8 cellular contexts compared by ENCODE assay signal in the genomic region with DNA sequence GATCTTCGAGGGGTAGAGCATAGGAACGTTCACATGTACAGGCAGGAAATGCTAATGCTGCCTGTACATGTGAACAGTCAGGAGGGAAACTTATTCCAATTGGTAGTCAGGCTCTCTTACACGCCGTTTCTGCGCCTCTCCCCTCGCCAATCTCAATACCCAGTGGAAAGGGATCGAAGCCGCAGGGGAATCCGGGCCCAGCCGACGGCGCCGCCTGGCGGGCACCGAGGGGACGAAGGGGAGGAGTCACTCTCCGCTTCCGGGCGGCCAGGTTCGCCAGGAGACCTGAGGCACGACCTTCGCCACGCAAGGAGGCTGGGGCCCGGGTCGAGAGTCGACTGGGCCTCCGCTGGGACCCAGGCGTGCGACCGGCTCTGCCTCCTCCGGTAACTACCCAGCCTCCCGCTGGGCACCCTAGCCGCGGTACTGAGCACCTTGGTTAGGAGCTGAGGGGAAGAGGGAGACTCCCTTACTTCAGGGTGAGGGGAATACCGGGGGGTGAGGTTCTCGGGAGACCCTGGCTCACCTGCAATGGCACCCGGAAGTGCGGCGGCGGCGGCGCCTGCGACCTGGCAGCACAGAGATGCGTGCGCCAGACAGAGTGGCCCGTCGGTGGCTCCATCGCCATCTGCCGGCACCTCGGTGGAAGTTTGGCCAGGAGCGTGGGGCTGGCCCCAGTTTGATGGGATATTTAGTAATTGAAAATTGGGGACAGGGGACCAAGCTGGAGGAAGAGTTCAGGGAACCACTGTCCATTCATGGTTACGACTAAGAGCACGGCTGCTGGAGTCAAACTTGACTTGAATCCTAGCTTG. TPM values are rescaled to one million over a fixed set of nuclear protein-coding genes. Genes with fewer than 3 reads are reported as not detected.
A peak's percentile ranks its signal among the peaks of the same experiment; 100 is the strongest.
DNase-seq lines count a peak whose midpoint lies in the region; ATAC-seq and TF ChIP-seq lines count a peak whose summit lies in the region.

A gene (minus strand): TSS at position 557 of the 815 bp plus-strand sequence. CDS start 1,026 bp downstream, outside the sequence.

- BruUV-seq in IMR-90 (replicated peaks; lab: Mats Ljungman, UMichigan) (no TSS peak), PC-3 (replicated peaks; lab: Mats Ljungman, UMichigan) (TSS peak; percentile 73)

- ATAC-seq in GM21526 (IDR thresholded peaks at IDR 0.05; ENCODE audit: low FRiP score, unreplicated experiment) (peak; percentile 80), IMR-90 (ENCODE audit: low read depth) (peak; percentile 97), PC-3 (peak; percentile 98), esophagus mucosa (peak; percentile 90)

- H3K56ac ChIP-seq in IMR-90 (ENCODE audit: extremely low read depth, insufficient read depth, low read length) = peak within 1 kb of the TSS; percentile 83

- peak within 1 kb of the TSS; percentile 89 for H3K4me3 ChIP-seq in IMR-90 (ENCODE audit: insufficient read depth, low read depth, low read length)
- peak within 1 kb of the TSS; percentile 90 for H3K4me3 ChIP-seq in PC-3 (ENCODE audit: low read length)
- H3K4me3 ChIP-seq in muscle layer of duodenum (ENCODE audit: low read depth in 1 of 2, low read length in 2 of 2) = peak within 1 kb of the TSS; percentile 84

- H3K9me3 ChIP-seq in IMR-90 (ENCODE audit: control insufficient read depth, insufficient read depth, low read length) (no peaks in the 10 kb centered on the region), PC-3 (ENCODE audit: low read length) (no peaks in the 10 kb centered on the region), muscle layer of duodenum (ENCODE audit: control insufficient read depth in 1 of 2, low read length in 2 of 2) (no peaks in the 10 kb centered on the region)

- H3K4me1 ChIP-seq in IMR-90 (ENCODE audit: control insufficient read depth, insufficient read depth, low read length) (no peaks in the 10 kb centered on the region), PC-3 (ENCODE audit: insufficient read depth, low read length) (no peaks in the 10 kb centered on the region; the same call in 1 of the 2 replicates), muscle layer of duodenum (ENCODE audit: control insufficient read depth in 1 of 2, insufficient read depth in 2 of 2, low read length in 2 of 2) (peaks cover 0 to 12% of the 10 kb centered on the region in 2 donors)

- H2AK9ac ChIP-seq in IMR-90 (replicated peaks; ENCODE audit: low read depth, low read length, poor library complexity) = peak within 1 kb of the TSS; percentile 97

- H3K14ac ChIP-seq in IMR-90 (replicated peaks; ENCODE audit: low read depth, low read length) = peak within 1 kb of the TSS; percentile 89

- H2BK20ac ChIP-seq in IMR-90 (ENCODE audit: low read depth, low read length) = no peak within 1 kb of the TSS

- H4K91ac ChIP-seq in IMR-90 (ENCODE audit: insufficient read depth, low read depth, low read length) = peak within 1 kb of the TSS; percentile 92

- peak within 1 kb of the TSS; percentile 94 for H3K9ac ChIP-seq in IMR-90 (ENCODE audit: low read depth, low read length)
- H3K9ac ChIP-seq in PC-3 (ENCODE audit: low read length) = peak within 1 kb of the TSS; percentile 99

- peak within 1 kb of the TSS; percentile 96 for H3K27ac Mint-ChIP-seq in activated T-cell treated with anti-CD3 and anti-CD28 coated beads, Interleukin-2, amount 50 U/mL, for 24 hours

- H3K27ac ChIP-seq in IMR-90 (ENCODE audit: insufficient read depth, low read length) (peak within 1 kb of the TSS; percentile 87), PC-3 (ENCODE audit: low read length) (peak within 1 kb of the TSS; percentile 93), muscle layer of duodenum (ENCODE audit: low read length) (peak within 1 kb of the TSS; percentile 93)

- peak within 1 kb of the TSS; percentile 63; the same call in 1 of the 2 replicates for H2BK120ac ChIP-seq in IMR-90 (ENCODE audit: low read depth, low read length)

- H3K9me2 ChIP-seq in PC-3 (replicated peaks; ENCODE audit: low read length) = no peaks in the 10 kb centered on the region

- dilution Hi-C loops in IMR-90 (cut with HindIII; ENCODE audit: low sequenced_read_pairs, unreplicated experiment) = no loop called here

- H4K20me1 ChIP-seq in IMR-90 (ENCODE audit: insufficient read depth, low read length) (no peaks in the 10 kb centered on the region), PC-3 (ENCODE audit: low read length) (no peaks in the 10 kb centered on the region)

- CTCF ChIA-PET in IMR-90 (lab: Yijun Ruan, JAX) (interaction anchor here (0.6 to 1.4 kb wide), 4 partner anchors 11 to 1071 kb away, joined by 3 to 4 read pairs (median 4); a partner anchor contains a TSS), PC-3 (lab: Charles Lee) (interaction anchor here (0.8 to 1.0 kb wide), 2 partner anchors 24 to 197 kb away, joined by 4 read pairs; a partner anchor contains a TSS)

- H3K36me3 Mint-ChIP-seq in activated T-cell treated with anti-CD3 and anti-CD28 coated beads, Interleukin-2, amount 50 U/mL, for 24 hours (ENCODE audit: low read depth) = peaks cover 79% of the 10 kb centered on the region

- H2BK15ac ChIP-seq in IMR-90 (ENCODE audit: low read depth, low read length) = no peak within 1 kb of the TSS

- H2AK5ac ChIP-seq in IMR-90 (ENCODE audit: low read depth, low read length) = peak within 1 kb of the TSS; percentile 40

- peak within 1 kb of the TSS; percentile 89 for H3K23ac ChIP-seq in IMR-90 (ENCODE audit: low read depth, low read length)

- H4K5ac ChIP-seq in IMR-90 (ENCODE audit: low read depth, low read length) = peak within 1 kb of the TSS; percentile 96

- H2AFZ ChIP-seq in IMR-90 (replicated peaks; ENCODE audit: low read length, poor library complexity) (peak within 1 kb of the TSS; percentile 99), PC-3 (ENCODE audit: low read length) (peak within 1 kb of the TSS; percentile 96)

- in situ Hi-C loops in IMR-90 (cut with MboI; ENCODE audit: low sequenced_read_pairs) = loop anchor here (5.0 kb wide), 1 partner anchor 199 kb away; a partner anchor contains a TSS

- POLR2A ChIA-PET in IMR-90 (lab: Charles Lee; ENCODE audit: unreplicated experiment) = interaction anchor here (0.8 kb wide), 1 partner anchor 104 kb away, joined by 4 read pairs; no protein-coding TSS in a partner anchor
- POLR2A ChIA-PET in PC-3 (lab: Charles Lee; ENCODE audit: unreplicated experiment) = interaction anchor here (0.6 kb wide), 1 partner anchor 651 kb away, joined by 4 read pairs; no protein-coding TSS in a partner anchor

- WGBS in IMR-90 (ENCODE audit: extremely low coverage in 2 of 2, insufficient read length in 1 of 2), 2 experiments = 0% methylated on average over 18 of the region's 53 CpGs; no CpG with 5 or more reads in 1 of the 2 experiments

- H3K4me2 ChIP-seq in IMR-90 (ENCODE audit: low read depth, low read length) (peak within 1 kb of the TSS; percentile 91), PC-3 (ENCODE audit: low read length) (peak within 1 kb of the TSS; percentile 93)

- peaks cover 3% of the 10 kb centered on the region for H3K79me2 ChIP-seq in PC-3 (ENCODE audit: low read length)

- peak within 1 kb of the TSS; percentile 96 for H3K4ac ChIP-seq in IMR-90 (ENCODE audit: low read depth, low read length)

- H2BK5ac ChIP-seq in IMR-90 (ENCODE audit: low read depth, low read length, poor library complexity, severe bottlenecking) = peak within 1 kb of the TSS; percentile 84

- intact Hi-C loops in IMR-90 (cut with micrococcal nuclease) (loop anchor here (1.0 to 2.0 kb wide), 2 partner anchors 197 to 335 kb away; no protein-coding TSS in a partner anchor), PC-3 (cut with micrococcal nuclease) (loop anchor here (2.0 kb wide), 1 partner anchor 197 kb away; no protein-coding TSS in a partner anchor)

- peaks cover 9 to 32% of the 10 kb centered on the region in 2 experiments; a peak in 3 of 4 replicates for H3K79me1 ChIP-seq in IMR-90 (ENCODE audit: low read depth in 1 of 2, low read length in 2 of 2)

- no peaks in the 10 kb centered on the region for H3K9me3 Mint-ChIP-seq in activated T-cell treated with anti-CD3 and anti-CD28 coated beads, Interleukin-2, amount 50 U/mL, for 24 hours

- DNase-seq in DMS153 (lab: John Stamatoyannopoulos, UW) = peak; percentile 76
- peak; percentile 76 for DNase-seq in IMR-90
- peak; percentile 77 for DNase-seq in PC-3
- peak; percentile 94 for DNase-seq in activated T-cell treated with anti-CD3 and anti-CD28 coated beads, Interleukin-2, amount 50 U/mL, for 24 hours
- DNase-seq in stimulated activated CD8-positive, alpha-beta memory T cell treated with anti-CD3 and anti-CD28 coated beads, Interleukin-7, amount 100 ng/mL, for 48 hours (ENCODE audit: extremely low read depth in 1 of 2, low read depth in 1 of 2) = peak; percentile 76 to 84

- H4K8ac ChIP-seq in IMR-90 (ENCODE audit: low read depth in 2 of 2, low read length in 2 of 2) = peak within 1 kb of the TSS; percentile 96 to 99

- H3K9me1 ChIP-seq in IMR-90 (ENCODE audit: insufficient read depth, low read length) = 0 out of 2 replicates have a peak, but pooled peaks cover 7% of the 10 kb centered on the region

- H3K27me3 ChIP-seq in IMR-90 (ENCODE audit: control insufficient read depth, insufficient read depth, low read length) (no peaks in the 10 kb centered on the region), PC-3 (ENCODE audit: low read length) (no peaks in the 10 kb centered on the region), muscle layer of duodenum (ENCODE audit: low read depth, low read length) (no peaks in the 10 kb centered on the region)

- H3K4me1 Mint-ChIP-seq in activated T-cell treated with anti-CD3 and anti-CD28 coated beads, Interleukin-2, amount 50 U/mL, for 24 hours (ENCODE audit: low read depth) = peaks cover 43% of the 10 kb centered on the region

- H3K18ac ChIP-seq in IMR-90 (ENCODE audit: low read depth, low read length) = peak within 1 kb of the TSS; percentile 73

- no peaks in the 10 kb centered on the region for H3F3A ChIP-seq in PC-3 (ENCODE audit: low read length, unreplicated experiment)

- TF ChIP-seq CTCF in IMR-90 (conservative IDR thresholded peaks at IDR 0.05; ENCODE audit: low read depth, low read length) (peak; percentile 90), PC-3 (conservative IDR thresholded peaks at IDR 0.05; ENCODE audit: low read depth, low read length) (peak; percentile 65)

- peak; percentile 72 for TF ChIP-seq RAD21 in IMR-90 (IDR thresholded peaks at IDR 0.05; ENCODE audit: low read length)

- no peaks in the 10 kb centered on the region for H3K27me3 Mint-ChIP-seq in activated T-cell treated with anti-CD3 and anti-CD28 coated beads, Interleukin-2, amount 50 U/mL, for 24 hours

- H3K4me3 Mint-ChIP-seq in activated T-cell treated with anti-CD3 and anti-CD28 coated beads, Interleukin-2, amount 50 U/mL, for 24 hours = peak within 1 kb of the TSS; percentile 90

- no peak for TF ChIP-seq POLR2A in IMR-90 (IDR thresholded peaks at IDR 0.05; ENCODE audit: low read depth, low read length)

- H3K36me3 ChIP-seq in IMR-90 (ENCODE audit: control insufficient read depth, insufficient read depth, low read length) (peaks cover 34% of the 10 kb centered on the region), PC-3 (ENCODE audit: low read depth, low read length) (peaks cover 6% of the 10 kb centered on the region; the same call in 1 of the 2 replicates), muscle layer of duodenum (ENCODE audit: control insufficient read depth in 1 of 2, insufficient read depth in 2 of 2, low read length in 2 of 2) (peaks cover 28 to 50% of the 10 kb centered on the region in 2 donors)

RNA-seq across cellular contexts. Expression of the gene that starts here (rescaled TPM):
- total RNA-seq in IMR-90 (2012; rRNA removed) (8.1 and 9.3 TPM in 2 replicates), PC-3 (2014; rRNA removed) (18.2 and 19.9 TPM in 2 replicates), esophagus mucosa (22.8 TPM)
- polyA plus RNA-seq in IMR-90 (2012; rRNA removed) = 17.9 and 18.2 TPM in 2 replicates
- 12.1 and 14.7 TPM in 2 replicates for polyA plus RNA-seq in IMR-90 (2012; cell fraction: cytosol; rRNA removed)
- polyA plus RNA-seq in IMR-90 (2012; cell fraction: nucleus; rRNA removed; ENCODE audit: low replicate concordance) = 44.2 and 48.5 TPM in 2 replicates

Comparison
In these comparisons a context has a peak if more than half of its experiments do, and no peak if none do; other contexts are left out.
1. Peak in every context shown above with its lines: DNase-seq, ATAC-seq, H3K4me3 ChIP-seq and H3K27ac ChIP-seq.